8 cellular contexts compared by ENCODE assay signal in the genomic region with DNA sequence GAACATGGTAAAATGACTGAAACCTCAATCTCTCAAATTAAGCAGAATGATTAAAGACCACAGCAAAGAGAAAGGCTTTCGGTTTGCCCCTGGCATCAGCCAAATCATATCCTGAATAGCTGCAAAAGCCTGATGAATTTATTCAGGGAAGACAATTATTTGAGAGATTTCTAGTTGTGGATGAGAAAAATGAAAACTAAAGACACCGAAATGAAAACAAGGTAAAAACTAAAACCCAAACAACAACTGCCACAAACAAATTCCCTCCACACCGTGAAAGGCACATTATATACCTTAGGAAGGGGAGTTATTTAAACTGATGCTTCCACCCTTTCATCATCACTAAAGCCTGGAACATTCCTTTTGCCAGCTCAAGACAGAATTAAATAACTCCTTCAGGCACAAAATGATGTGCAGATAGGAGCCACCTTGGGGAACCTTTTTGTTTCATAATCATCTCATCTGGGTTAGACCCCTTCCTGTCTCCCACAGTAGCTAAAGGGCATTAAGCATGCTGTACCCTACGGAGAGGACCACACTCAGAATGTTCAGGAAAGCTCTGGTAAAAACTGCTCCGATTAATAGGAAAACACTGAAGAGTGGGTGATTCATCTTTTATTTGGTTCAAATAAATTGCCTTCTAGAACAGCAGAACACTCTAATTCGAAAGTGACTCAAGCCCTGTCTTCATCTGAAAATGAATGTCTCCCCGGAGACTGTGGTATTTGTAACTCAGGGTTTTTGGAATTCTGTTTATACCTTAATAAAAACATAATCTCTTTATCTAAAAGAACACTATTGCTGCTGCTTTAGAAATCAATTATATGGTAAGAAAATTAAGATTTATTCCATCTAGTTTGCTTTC. TPM values are rescaled to one million over a fixed set of nuclear protein-coding genes. Genes with fewer than 3 reads are reported as not detected.
A peak's percentile ranks its signal among the peaks of the same experiment; 100 is the strongest.
DNase-seq lines count a peak whose midpoint lies in the region; ATAC-seq and TF ChIP-seq lines count a peak whose summit lies in the region.

No MANE protein-coding gene starts in this region.

- no peaks in the 10 kb centered on the region for H3K9me3 ChIP-seq in RWPE2 (ENCODE audit: severe bottlenecking)
- no peaks in the 10 kb centered on the region for H3K9me3 ChIP-seq in endocrine pancreas (ENCODE audit: control insufficient read depth, low read length)
- no peaks in the 10 kb centered on the region for H3K9me3 ChIP-seq in skeletal muscle satellite cell (replicated peaks; ENCODE audit: low read length)

- in situ Hi-C loops in KBM-7 (cut with MboI; ENCODE audit: low pct_unique_long_range_greater_than_20kb, low sequenced_read_pairs), result loop anchor here (25.0 kb wide), 1 partner anchor 600 kb away; no protein-coding TSS in a partner anchor

- H3K9ac ChIP-seq in endocrine pancreas (ENCODE audit: control insufficient read depth, insufficient read depth, low read length) (no peak overlapping the region), skeletal muscle satellite cell (ENCODE audit: low read depth, low read length) (peak overlapping the region; percentile 70)

- ATAC-seq in RWPE2 (ENCODE audit: low read depth) (no peak), GM21737 (IDR thresholded peaks at IDR 0.05; ENCODE audit: unreplicated experiment) (no peak)

- H3K27me3 ChIP-seq in RWPE2 (ENCODE audit: insufficient read depth, poor library complexity, severe bottlenecking) (no peaks in the 10 kb centered on the region), endocrine pancreas (ENCODE audit: control insufficient read depth, insufficient read depth, low read length) (no peaks in the 10 kb centered on the region), skeletal muscle satellite cell (ENCODE audit: control insufficient read depth, insufficient read depth, low read length) (no peaks in the 10 kb centered on the region)

- H3K36me3 ChIP-seq in RWPE2 (ENCODE audit: low read depth) (peaks cover 30% of the 10 kb centered on the region), endocrine pancreas (ENCODE audit: control insufficient read depth, insufficient read depth, low read length) (no peaks in the 10 kb centered on the region), skeletal muscle satellite cell (ENCODE audit: insufficient read depth, low read length) (peaks cover 48% of the 10 kb centered on the region)

- peak overlapping the region; percentile 90 for H3K4me2 ChIP-seq in skeletal muscle satellite cell (ENCODE audit: low read length)

- H3K4me3 ChIP-seq in RWPE2 (ENCODE audit: severe bottlenecking) (peak overlapping the region; percentile 30), endocrine pancreas (ENCODE audit: control insufficient read depth, insufficient read depth, low read length) (peak overlapping the region; percentile 44), skeletal muscle satellite cell (ENCODE audit: low read length) (peak overlapping the region; percentile 74)

- no peak overlapping the region for H3K27ac ChIP-seq in RWPE2 (ENCODE audit: poor library complexity, severe bottlenecking)

- no peaks in the 10 kb centered on the region for H3K4me1 ChIP-seq in RWPE2 (ENCODE audit: insufficient read depth, poor library complexity, severe bottlenecking)
- H3K4me1 ChIP-seq in endocrine pancreas (ENCODE audit: control insufficient read depth, insufficient read depth, low read length), result no peaks in the 10 kb centered on the region
- H3K4me1 ChIP-seq in skeletal muscle satellite cell (ENCODE audit: control insufficient read depth, insufficient read depth, low read length), result peaks cover 13% of the 10 kb centered on the region

- TF ChIP-seq CTCF in RWPE2 (IDR thresholded peaks at IDR 0.05; ENCODE audit: poor library complexity, severe bottlenecking), result peak; percentile 99

- DNase-seq in EL (peak; percentile 64), RWPE2 (ENCODE audit: low spot score) (no peak), foreskin melanocyte (no peak), NCI-H146 (lab: John Stamatoyannopoulos, UW) (no peak), KBM-7 (no peak)

RNA-seq across cellular contexts. Expression of gene ANKRD60, which starts 9.1 kb away (rescaled TPM):
- not detected in 2 replicates for total RNA-seq in skeletal muscle satellite cell (2012; rRNA removed)
